ENCODE assay signal across 8 cellular contexts in genomic region chr22:36860821-36861659, GRCh38. TPM values are rescaled to one million over a fixed set of nuclear protein-coding genes. Genes with fewer than 3 reads are reported as not detected.
DNase-seq lines count a peak whose midpoint lies in the region; ATAC-seq and TF ChIP-seq lines count a peak whose summit lies in the region.

Gene NCF4, plus strand, starts transcription at chr22:36861006. Its CDS starts 166 bp downstream, at chr22:36861172.

- peak within 1 kb of the TSS; percentile 77 for H3K4me3 Mint-ChIP-seq in activated B cell treated with CpG ODN at 0.5 μM for 24 hours

- CTCF ChIA-PET in activated B cell treated with CpG ODN at 0.5 μM for 24 hours (lab: Charles Lee) = interaction anchor here (0.8 to 7.3 kb wide), 7 partner anchors 13 to 339 kb away, joined by 3 to 120 read pairs (median 6); partner anchors contain the start of genes CSF2RB and IFT27

- peak within 1 kb of the TSS; percentile 95 for H3K27ac Mint-ChIP-seq in activated B cell treated with CpG ODN at 0.5 μM for 24 hours

- H3K4me1 Mint-ChIP-seq in activated B cell treated with CpG ODN at 0.5 μM for 24 hours = peaks cover 96% of the 10 kb centered on the region

- H3K9me3 Mint-ChIP-seq in activated B cell treated with CpG ODN at 0.5 μM for 24 hours = no peaks in the 10 kb centered on the region

- peaks cover 28% of the 10 kb centered on the region for H3K36me3 Mint-ChIP-seq in activated B cell treated with CpG ODN at 0.5 μM for 24 hours (ENCODE audit: low read depth)

- TF ChIP-seq CTCF in activated B cell treated with CpG ODN at 0.5 μM for 24 hours (IDR thresholded peaks at IDR 0.05) = no peak

- no peaks in the 10 kb centered on the region for H3K27me3 Mint-ChIP-seq in activated B cell treated with CpG ODN at 0.5 μM for 24 hours

- POLR2A ChIA-PET in activated B cell treated with CpG ODN at 0.5 μM for 24 hours (lab: Charles Lee) = interaction anchor here (0.6 to 3.7 kb wide), 21 partner anchors 8 to 382 kb away, joined by 3 to 42 read pairs (median 5); partner anchors contain the start of genes CSF2RB, EIF3D, IFT27 and RAC2

- intact Hi-C loops in activated B cell treated with CpG ODN at 0.5 μM for 24 hours (cut with micrococcal nuclease) (loop anchor here (2.0 to 5.0 kb wide), 5 partner anchors 14 to 382 kb away; partner anchors contain the start of gene EIF3D), Right ventricle myocardium superior (cut with DNase I) (no loop called here)

- peak; percentile 70 for ATAC-seq in HG03159 (IDR thresholded peaks at IDR 0.05; ENCODE audit: unreplicated experiment)
- peak; percentile 79 for ATAC-seq in activated B cell treated with CpG ODN at 0.5 μM for 24 hours (ENCODE audit: low read depth)
- peak; percentile 58 for ATAC-seq in Right ventricle myocardium superior (ENCODE audit: poor library complexity)

- DNase-seq in stimulated activated naive CD4-positive, alpha-beta T cell treated with Interleukin-2 at 50 U/mL for 16 hours (lab: John Stamatoyannopoulos, UW) = peak; percentile 35
- no peak for DNase-seq in stimulated activated naive CD4-positive, alpha-beta T cell (lab: John Stamatoyannopoulos, UW)
- peak; percentile 77 for DNase-seq in activated B cell treated with CpG ODN at 0.5 μM for 24 hours
- peak; percentile 81 for DNase-seq in Right ventricle myocardium superior
- peak; percentile 15 to 44 (median 17) for DNase-seq in stimulated activated CD4-positive, alpha-beta T cell treated with anti-CD3 and anti-CD28 coated beads, TNF-alpha, amount 100 ng/mL, for 48 hours (ENCODE audit: low read depth in 3 of 3)
- DNase-seq in NCI-H1092 (lab: John Stamatoyannopoulos, UW) = no peak
- no peak for DNase-seq in NCI-H446 (lab: John Stamatoyannopoulos, UW)

RNA-seq across cellular contexts. Expression of gene NCF4, which starts in this region (rescaled TPM):
- total RNA-seq in activated B cell treated with CpG ODN at 0.5 μM for 24 hours = 120 and 121 TPM in 2 replicates
- 7.1 TPM for total RNA-seq in Right ventricle myocardium superior

Comparison
In these comparisons a context has a peak if more than half of its experiments do, and no peak if none do; other contexts are left out.
1. RNA of gene NCF4 (total RNA-seq): 120 to 121 TPM in activated B cell treated with CpG ODN at 0.5 μM for 24 hours; 7.1 TPM in Right ventricle myocardium superior (single experiment); every median in the first group is over 10 times any median in the second.
2. DNase-seq: peak in stimulated activated naive CD4-positive, alpha-beta T cell treated with Interleukin-2 at 50 U/mL for 16 hours (single experiment), activated B cell treated with CpG ODN at 0.5 μM for 24 hours (single experiment), Right ventricle myocardium superior (single experiment) and stimulated activated CD4-positive, alpha-beta T cell treated with anti-CD3 and anti-CD28 coated beads, TNF-alpha, amount 100 ng/mL, for 48 hours (3 of 3); none in stimulated activated naive CD4-positive, alpha-beta T cell (0 of 6), NCI-H1092 (single experiment) and NCI-H446 (0 of 2).
3. Peak in every context shown above with its lines, with median percentiles within 50 percentile points of each other: ATAC-seq.